ENCODE assay signal across 12 cellular contexts in genomic region chr4:105184316-105184988, GRCh38. TPM values are rescaled to one million over a fixed set of nuclear protein-coding genes. Genes with fewer than 3 reads are reported as not detected.
DNase-seq lines count a peak whose midpoint lies in the region; ATAC-seq and TF ChIP-seq lines count a peak whose summit lies in the region.
"Had no signal": no experiment of that assay in that cellular context is flagged by ENCODE, and none has a peak within 500 bp of the region (broad histone marks: within the 10 kb centered on the region; RNA-seq: fewer than 3 reads in every experiment).

No MANE protein-coding gene starts in this region.

- TF ChIP-seq CTCF in DND-41 (IDR thresholded peaks at IDR 0.05; ENCODE audit: borderline replicate concordance, extremely low read depth, low read length, poor library complexity, severe bottlenecking) (no peak), epithelial cell of esophagus (IDR thresholded peaks at IDR 0.05; ENCODE audit: insufficient read depth, low read depth, low read length, missing control alignments) (no peak), mesothelial cell of epicardium (IDR thresholded peaks at IDR 0.05; ENCODE audit: unreplicated experiment) (no peak), endothelial cell (IDR thresholded peaks at IDR 0.05; ENCODE audit: unreplicated experiment) (no peak)

- H3K4me1 ChIP-seq in DND-41 (ENCODE audit: insufficient read depth, low read length): no peaks in the 10 kb centered on the region

- H3K4me3 ChIP-seq in DND-41 (ENCODE audit: low read depth in 1 of 2, low read length in 2 of 2): no peak overlapping the region
- H3K4me3 ChIP-seq in Jurkat, Clone E6-1 (ENCODE audit: low read length): no peak overlapping the region
- H3K4me3 ChIP-seq in epithelial cell of esophagus (ENCODE audit: low read length): no peak overlapping the region

- H3K27me3 ChIP-seq in DND-41 (ENCODE audit: insufficient read depth, low read length, poor library complexity): no peaks in the 10 kb centered on the region

- no peak overlapping the region for H3K4me2 ChIP-seq in DND-41 (ENCODE audit: insufficient read depth, low read length)

- H3K27ac Mint-ChIP-seq in mesothelial cell of epicardium (peak overlapping the region; percentile 1), endothelial cell (ENCODE audit: unreplicated experiment) (no peak overlapping the region)

- H3K36me3 Mint-ChIP-seq in mesothelial cell of epicardium (peaks cover 2% of the 10 kb centered on the region), endothelial cell (ENCODE audit: low read depth, unreplicated experiment) (no peaks in the 10 kb centered on the region)
- H3K36me3 Mint-ChIP-seq: naive B cell had no signal

- H4K20me1 ChIP-seq in DND-41 (ENCODE audit: insufficient read depth, low read length): no peaks in the 10 kb centered on the region

- no peaks in the 10 kb centered on the region for H3K27me3 Mint-ChIP-seq in mesothelial cell of epicardium (ENCODE audit: low read depth)
- no peaks in the 10 kb centered on the region for H3K27me3 Mint-ChIP-seq in endothelial cell (ENCODE audit: unreplicated experiment)
- H3K27me3 Mint-ChIP-seq: naive B cell had no signal

- H3K9me3 Mint-ChIP-seq in mesothelial cell of epicardium: no peaks in the 10 kb centered on the region
- no peaks in the 10 kb centered on the region for H3K9me3 Mint-ChIP-seq in endothelial cell (ENCODE audit: unreplicated experiment)
- H3K9me3 Mint-ChIP-seq: activated T-cell treated with anti-CD3 and anti-CD28 coated beads, Interleukin-2, amount 50 U/mL, for 4 hours; naive B cell had no signal

- H3K79me2 ChIP-seq in DND-41 (ENCODE audit: insufficient read depth, low read length): no peaks in the 10 kb centered on the region

- H3K4me1 Mint-ChIP-seq in mesothelial cell of epicardium (peaks cover 17% of the 10 kb centered on the region), endothelial cell (ENCODE audit: unreplicated experiment) (peaks cover 8% of the 10 kb centered on the region)

- H3K9ac ChIP-seq in DND-41 (ENCODE audit: low read depth, low read length): no peak overlapping the region

- H2AFZ ChIP-seq in DND-41 (ENCODE audit: low read depth, low read length): no peak overlapping the region

- DNase-seq in DND-41 (peak; percentile 3), epithelial cell of esophagus (ENCODE audit: low read depth) (peak; percentile 24), mesothelial cell of epicardium (ENCODE audit: low spot score in 2 of 2, unreplicated experiment in 2 of 2) (no peak), DMS53 (lab: John Stamatoyannopoulos, UW) (no peak), globus pallidus (ENCODE audit: low spot score) (no peak), endothelial cell (ENCODE audit: low spot score) (no peak)
- peak; percentile 84 for DNase-seq in Jurkat, Clone E6-1 (ENCODE audit: low read depth, low spot score)
- DNase-seq: activated T-cell treated with anti-CD3 and anti-CD28 coated beads, Interleukin-2, amount 50 U/mL, for 4 hours; amygdala; C1 segment of cervical spinal cord; naive B cell had no signal

- no peaks in the 10 kb centered on the region for H3K9me3 ChIP-seq in DND-41 (ENCODE audit: insufficient read depth, low read length, severe bottlenecking)

- no peaks in the 10 kb centered on the region for H3K36me3 ChIP-seq in DND-41 (ENCODE audit: insufficient read depth, low read length)

- ATAC-seq in DND-41 (ENCODE audit: insufficient read depth, low read depth): peak; percentile 42; the same call in 1 of the 3 replicates
- ATAC-seq: activated CD4-positive, CD25-positive, alpha-beta regulatory T cell treated with anti-CD3 and anti-CD28 coated beads, Interleukin-2, amount 50 U/mL, for 24 hours; activated T-cell treated with anti-CD3 and anti-CD28 coated beads, Interleukin-2, amount 50 U/mL, for 4 hours had no signal

- no peak overlapping the region for H3K4me3 Mint-ChIP-seq in mesothelial cell of epicardium
- H3K4me3 Mint-ChIP-seq in endothelial cell (ENCODE audit: unreplicated experiment): no peak overlapping the region
- H3K4me3 Mint-ChIP-seq: activated T-cell treated with anti-CD3 and anti-CD28 coated beads, Interleukin-2, amount 50 U/mL, for 4 hours had no signal

- no peak overlapping the region for H3K27ac ChIP-seq in DND-41 (ENCODE audit: low read length)

RNA-seq across cellular contexts. Expression of gene TET2, which starts 37.8 kb away (rescaled TPM):
- 4.5 TPM for polyA plus RNA-seq in Jurkat, Clone E6-1 (2012; ENCODE audit: insufficient read depth, insufficient read length)
- 42.1 to 43.3 TPM (median 42.5 TPM) in 3 replicates for total RNA-seq in mesothelial cell of epicardium
- 11.4 TPM for total RNA-seq in endothelial cell (ENCODE audit: unreplicated experiment)

Comparison
In these comparisons a context has a peak if more than half of its experiments do, and no peak if none do; other contexts are left out.
1. DNase-seq: peak in DND-41 (single experiment), Jurkat, Clone E6-1 (single experiment) and epithelial cell of esophagus (single experiment); none in mesothelial cell of epicardium (0 of 2), DMS53 (single experiment), globus pallidus (single experiment) and endothelial cell (single experiment).